ENCODE assay signal across 15 cellular contexts in the genomic region with DNA sequence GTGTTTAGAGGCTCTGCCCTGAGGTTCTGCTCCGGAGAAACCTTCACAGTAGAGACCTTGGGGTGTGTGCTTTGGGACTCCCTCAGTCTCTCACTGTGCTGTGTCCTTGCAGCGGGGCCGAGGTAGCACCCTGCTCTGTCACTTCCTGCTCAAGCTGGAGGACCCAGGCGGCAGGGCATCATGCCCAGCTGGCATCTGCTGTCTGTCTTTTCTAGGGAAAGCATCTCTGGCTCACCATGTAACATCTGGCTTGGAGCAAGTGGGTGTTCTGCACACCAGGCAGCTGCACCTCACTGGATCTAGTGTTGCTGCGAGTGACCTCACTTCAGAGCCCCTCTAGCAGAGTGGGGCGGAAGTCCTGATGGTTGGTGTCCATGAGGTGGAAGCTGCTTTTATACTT.
"Had no signal": no experiment of that assay in that cellular context is flagged by ENCODE, and none has a peak within 500 bp of the region (broad histone marks: within the 10 kb centered on the region; RNA-seq: fewer than 3 reads in every experiment).

No MANE protein-coding gene starts in this region.

- H3K27me3 ChIP-seq: right lobe of liver, testis, upper lobe of right lung had no signal

- H3K4me1 ChIP-seq: esophagus squamous epithelium, lower lobe of right lung, psoas muscle, right lobe of liver, stomach, testis, upper lobe of right lung had no signal

- DNase-seq: activated CD4-positive, alpha-beta T cell treated with anti-CD3 and anti-CD28 coated beads, Interleukin-2, amount 10 ng/mL, durations not matched to agents 7 days and 5 days; activated CD8-positive, alpha-beta memory T cell treated with anti-CD3 and anti-CD28 coated beads for 24 hours; activated naive CD8-positive, alpha-beta T cell treated with anti-CD3 and anti-CD28 coated beads for 36 hours; amygdala; cortex of kidney; effector CD4-positive, alpha-beta T cell; esophagus squamous epithelium; lower lobe of right lung; psoas muscle; stimulated activated CD4-positive, alpha-beta T cell treated with anti-CD3 and anti-CD28 coated beads, Interleukin-1b, Interleukin-23, amount 100 ng/mL, for 48 hours; stomach; testis; upper lobe of right lung had no signal

- H3K27ac ChIP-seq: esophagus squamous epithelium, lower lobe of right lung, psoas muscle, right lobe of liver, stomach, testis, upper lobe of right lung had no signal

- H3K36me3 ChIP-seq: esophagus squamous epithelium, lower lobe of right lung, right lobe of liver, stomach, upper lobe of right lung had no signal

- H3K4me3 ChIP-seq: esophagus squamous epithelium, lower lobe of right lung, psoas muscle, right lobe of liver, stomach, testis, upper lobe of right lung had no signal

- FAIRE-seq: endothelial cell of umbilical vein had no signal

- H3K9me3 ChIP-seq: esophagus squamous epithelium, lower lobe of right lung, psoas muscle, right lobe of liver, stomach, testis, upper lobe of right lung had no signal

- ATAC-seq: lower lobe of right lung, right lobe of liver, upper lobe of right lung had no signal
